22 cellular contexts compared by ENCODE assay signal in the genomic region with DNA sequence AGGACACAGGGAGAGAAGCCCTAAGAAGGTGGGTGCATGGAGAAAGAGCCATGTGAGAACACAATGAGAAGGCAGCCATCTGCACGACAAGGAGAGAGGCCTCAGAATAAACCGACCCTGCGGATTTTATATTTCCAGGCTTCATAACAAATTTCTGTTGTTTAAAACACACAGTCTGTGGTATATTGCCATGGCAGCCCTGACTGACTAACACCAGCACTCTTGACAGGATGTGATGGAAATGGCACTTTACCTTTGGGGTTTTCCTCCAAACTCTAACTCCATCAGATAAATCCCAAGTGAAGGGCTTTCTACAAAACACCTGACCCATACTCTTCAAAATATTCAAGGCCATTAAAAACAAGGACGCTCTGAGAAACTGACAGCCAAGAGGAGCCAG. TPM values are rescaled to one million over a fixed set of nuclear protein-coding genes. Genes with fewer than 3 reads are reported as not detected.
A peak's percentile ranks its signal among the peaks of the same experiment; 100 is the strongest.
DNase-seq lines count a peak whose midpoint lies in the region; ATAC-seq and TF ChIP-seq lines count a peak whose summit lies in the region.
"Had no signal": no experiment of that assay in that cellular context is flagged by ENCODE, and none has a peak within 500 bp of the region (broad histone marks: within the 10 kb centered on the region; RNA-seq: fewer than 3 reads in every experiment).

No MANE protein-coding gene starts in this region.

- H3K9me3 Mint-ChIP-seq in T-helper 1 cell treated with Interleukin-12 subunit alpha and Interleukin-12 subunit beta and Interleukin-4 antibody, amounts not matched to agents 30 μg/mL and 1 μg/mL, for 36 hours: no peaks in the 10 kb centered on the region
- no peaks in the 10 kb centered on the region for H3K9me3 Mint-ChIP-seq in neural crest cell
- H3K9me3 Mint-ChIP-seq: CD4-positive, alpha-beta T cell; CD8-positive, alpha-beta memory T cell; GM23338; H9 had no signal

- peaks cover 28% of the 10 kb centered on the region for H3K27me3 Mint-ChIP-seq in T-helper 1 cell treated with Interleukin-12 subunit alpha and Interleukin-12 subunit beta and Interleukin-4 antibody, amounts not matched to agents 30 μg/mL and 1 μg/mL, for 36 hours (ENCODE audit: low read depth)
- no peaks in the 10 kb centered on the region for H3K27me3 Mint-ChIP-seq in neural crest cell (ENCODE audit: low read depth)

- H3K4me3 ChIP-seq in left ventricle myocardium inferior (no peak overlapping the region), foreskin fibroblast (ENCODE audit: low read depth in 1 of 2, low read length in 2 of 2) (no peak overlapping the region)
- H3K4me3 ChIP-seq: BLaER1, GM12878, GM23338 had no signal

- H3K36me3 Mint-ChIP-seq in T-helper 1 cell treated with Interleukin-12 subunit alpha and Interleukin-12 subunit beta and Interleukin-4 antibody, amounts not matched to agents 30 μg/mL and 1 μg/mL, for 36 hours (ENCODE audit: low read depth): no peaks in the 10 kb centered on the region
- H3K36me3 Mint-ChIP-seq in neural crest cell (ENCODE audit: low read depth): no peaks in the 10 kb centered on the region
- H3K36me3 Mint-ChIP-seq: CD8-positive, alpha-beta memory T cell had no signal

- intact Hi-C loops in left ventricle myocardium inferior (cut with micrococcal nuclease) (no loop called here), Right ventricle myocardium superior (cut with DNase I) (no loop called here)

- no peaks in the 10 kb centered on the region for H3K9me3 ChIP-seq in left ventricle myocardium inferior (replicated peaks)
- H3K9me3 ChIP-seq: BLaER1 had no signal

- no peaks in the 10 kb centered on the region for H3K36me3 ChIP-seq in left ventricle myocardium inferior
- H3K36me3 ChIP-seq: BLaER1 had no signal

- no peak for DNase-seq in T-helper 1 cell
- DNase-seq in left ventricle myocardium inferior: no peak
- DNase-seq in Right ventricle myocardium superior: no peak
- peak; percentile 46 for DNase-seq in dermis blood vessel endothelial cell
- no peak for DNase-seq in neural crest cell (ENCODE audit: low read depth, low spot score)
- no peak for DNase-seq in GM19238 (ENCODE audit: insufficient read length, low spot score)
- DNase-seq in foreskin fibroblast: no peak
- DNase-seq: CD4-positive, alpha-beta T cell; CD8-positive, alpha-beta memory T cell; DMS 273 treated with DMSO at 0.1 percent for 48 hours; DMS79; EL; GDM1; H9 had no signal

- H3K4me3 Mint-ChIP-seq in T-helper 1 cell treated with Interleukin-12 subunit alpha and Interleukin-12 subunit beta and Interleukin-4 antibody, amounts not matched to agents 30 μg/mL and 1 μg/mL, for 36 hours: no peak overlapping the region
- no peak overlapping the region for H3K4me3 Mint-ChIP-seq in neural crest cell
- H3K4me3 Mint-ChIP-seq: B cell; CD4-positive, alpha-beta T cell; CD8-positive, alpha-beta memory T cell; GM23338; H9 had no signal

- peaks cover 42% of the 10 kb centered on the region for H3K4me1 ChIP-seq in left ventricle myocardium inferior
- H3K4me1 ChIP-seq: BLaER1 had no signal

- H3K27me3 ChIP-seq in left ventricle myocardium inferior (ENCODE audit: low read depth): no peaks in the 10 kb centered on the region
- H3K27me3 ChIP-seq: BLaER1 had no signal

- peak overlapping the region; percentile 83 for H3K27ac ChIP-seq in left ventricle myocardium inferior (replicated peaks)
- H3K27ac ChIP-seq: 22Rv1, BLaER1, C4-2B had no signal

- TF ChIP-seq CTCF in left ventricle myocardium inferior (IDR thresholded peaks at IDR 0.05; ENCODE audit: borderline replicate concordance) (no peak), neural crest cell (conservative IDR thresholded peaks at IDR 0.05) (no peak), foreskin fibroblast (IDR thresholded peaks at IDR 0.05; ENCODE audit: low read depth, low read length) (no peak)

- ATAC-seq in Right ventricle myocardium superior (ENCODE audit: poor library complexity): no peak
- ATAC-seq: GM12878, GM23338, HCT116 had no signal

- peak overlapping the region; percentile 34 for H3K27ac Mint-ChIP-seq in T-helper 1 cell treated with Interleukin-12 subunit alpha and Interleukin-12 subunit beta and Interleukin-4 antibody, amounts not matched to agents 30 μg/mL and 1 μg/mL, for 36 hours
- peak overlapping the region; percentile 60 for H3K27ac Mint-ChIP-seq in neural crest cell (ENCODE audit: unreplicated experiment)
- H3K27ac Mint-ChIP-seq: B cell; CD4-positive, alpha-beta T cell; CD8-positive, alpha-beta memory T cell; GM23338 had no signal

- peaks cover under 1% of the 10 kb centered on the region for H3K4me1 Mint-ChIP-seq in T-helper 1 cell treated with Interleukin-12 subunit alpha and Interleukin-12 subunit beta and Interleukin-4 antibody, amounts not matched to agents 30 μg/mL and 1 μg/mL, for 36 hours (ENCODE audit: low read depth)
- peaks cover 34% of the 10 kb centered on the region for H3K4me1 Mint-ChIP-seq in neural crest cell
- H3K4me1 Mint-ChIP-seq: B cell, GM23338 had no signal

RNA-seq across cellular contexts. Expression of gene MED4, which starts 13.2 kb away (rescaled TPM):
- total RNA-seq in left ventricle myocardium inferior (39.4 TPM), Right ventricle myocardium superior (40.8 TPM), dermis blood vessel endothelial cell (28.2 and 43.8 TPM in 2 replicates), neural crest cell (58.9 and 63.8 TPM in 2 replicates)
